9 cellular contexts compared by ENCODE assay signal in genomic region chr11:102810943-102811528, GRCh38. TPM values are rescaled to one million over a fixed set of nuclear protein-coding genes. Genes with fewer than 3 reads are reported as not detected.
DNase-seq lines count a peak whose midpoint lies in the region; ATAC-seq and TF ChIP-seq lines count a peak whose summit lies in the region.
"Had no signal": no experiment of that assay in that cellular context is flagged by ENCODE, and none has a peak within 500 bp of the region (broad histone marks: within the 10 kb centered on the region; RNA-seq: fewer than 3 reads in every experiment).

No MANE protein-coding gene starts in this region.

- H3K36me3 ChIP-seq in adipocyte (ENCODE audit: control insufficient read depth, insufficient read depth, low read length, severe bottlenecking) (no peaks in the 10 kb centered on the region), left lung (no peaks in the 10 kb centered on the region), ascending aorta (no peaks in the 10 kb centered on the region), thyroid gland (no peaks in the 10 kb centered on the region)

- DNase-seq in COR-L47 (lab: John Stamatoyannopoulos, UW): peak; percentile 24
- DNase-seq in HT-29 (ENCODE audit: low spot score): peak; percentile 62
- DNase-seq in adipocyte (ENCODE audit: low read depth): peak; percentile 63
- no peak for DNase-seq in left lung
- DNase-seq in ascending aorta (ENCODE audit: low spot score in 2 of 2): no peak
- no peak for DNase-seq in posterior vena cava (ENCODE audit: low spot score)
- DNase-seq in thyroid gland: no peak
- DNase-seq: effector CD8-positive, alpha-beta T cell had no signal

- H3K9me3 ChIP-seq in adipocyte (ENCODE audit: control insufficient read depth, low read length) (no peaks in the 10 kb centered on the region), left lung (no peaks in the 10 kb centered on the region), ascending aorta (no peaks in the 10 kb centered on the region), thyroid gland (no peaks in the 10 kb centered on the region)

- TF ChIP-seq CTCF in left lung (IDR thresholded peaks at IDR 0.05): peak; percentile 9 to 16
- TF ChIP-seq CTCF in ascending aorta (IDR thresholded peaks at IDR 0.05): peak in 1 of 3 experiments; percentile 18
- no peak for TF ChIP-seq CTCF in thyroid gland (IDR thresholded peaks at IDR 0.05)

- intact Hi-C loops in left lung (cut with DNase I): no loop called here
- intact Hi-C loops in ascending aorta (cut with DNase I): no loop called here
- intact Hi-C loops in posterior vena cava (cut with DNase I): no loop called here
- intact Hi-C loops in thyroid gland (cut with DNase I): no loop called here

- H3K4me1 ChIP-seq in adipocyte (ENCODE audit: control insufficient read depth, insufficient read depth, low read length) (no peaks in the 10 kb centered on the region), left lung (no peaks in the 10 kb centered on the region), ascending aorta (no peaks in the 10 kb centered on the region), thyroid gland (no peaks in the 10 kb centered on the region)

- ATAC-seq in left lung (peak; percentile 56), HG03460 (IDR thresholded peaks at IDR 0.05; ENCODE audit: unreplicated experiment) (no peak)

- no peak overlapping the region for H3K4me3 ChIP-seq in adipocyte (ENCODE audit: low read length)
- H3K4me3 ChIP-seq in left lung: no peak overlapping the region
- no peak overlapping the region for H3K4me3 ChIP-seq in ascending aorta
- no peak overlapping the region for H3K4me3 ChIP-seq in thyroid gland (replicated peaks in 1 of 3)

- H3K27ac ChIP-seq in left lung: no peak overlapping the region
- H3K27ac ChIP-seq in ascending aorta: no peak overlapping the region
- no peak overlapping the region for H3K27ac ChIP-seq in thyroid gland

- 7 to 12% methylated on average over 3 of the region's 3 CpGs for WGBS in thyroid gland, 2 donors

- no peaks in the 10 kb centered on the region for H3K27me3 ChIP-seq in adipocyte (replicated peaks; ENCODE audit: control insufficient read depth, insufficient read depth, low read length)
- no peaks in the 10 kb centered on the region for H3K27me3 ChIP-seq in left lung
- H3K27me3 ChIP-seq in ascending aorta: no peaks in the 10 kb centered on the region
- H3K27me3 ChIP-seq in thyroid gland: no peaks in the 10 kb centered on the region

- no peak for TF ChIP-seq POLR2A in thyroid gland (IDR thresholded peaks at IDR 0.05)

- no peak overlapping the region for H3K9ac ChIP-seq in adipocyte (ENCODE audit: low read length)

RNA-seq across cellular contexts. Expression of gene MMP1, which starts 13.1 kb away (rescaled TPM):
- total RNA-seq in HT-29 (2014; rRNA removed; shearing (Covaris generic)): not detected in 2 replicates
- total RNA-seq in left lung: 1 to 10 TPM; 1.8 to 9.5 TPM
- not detected for total RNA-seq in ascending aorta
- total RNA-seq in posterior vena cava: 1 to 10 TPM in 1 of 2 donors, under 1 TPM in 1; 0.46 to 1.4 TPM
- not detected for total RNA-seq in thyroid gland

RNA-seq across cellular contexts. Expression of gene MMP10, which starts 30.6 kb away (rescaled TPM):
- total RNA-seq in HT-29 (2014; rRNA removed; shearing (Covaris generic)): not detected in 2 replicates
- total RNA-seq in left lung: under 1 TPM; 0.55 to 0.71 TPM
- total RNA-seq in ascending aorta: not detected
- total RNA-seq in posterior vena cava: not detected
- not detected for total RNA-seq in thyroid gland

RNA-seq across cellular contexts. Expression of gene MMP3, which starts 32.4 kb away (rescaled TPM):
- not detected in 2 replicates for total RNA-seq in HT-29 (2014; rRNA removed; shearing (Covaris generic))
- total RNA-seq in left lung (1 to 10 TPM in 1 of 2 donors, not detected in 1; 1.5 TPM), ascending aorta (not detected), posterior vena cava (under 1 TPM; 0.14 to 0.60 TPM), thyroid gland (10 to 100 TPM in 1 of 4 donors, 1 to 10 TPM in 1, not detected in 2; 1.2 to 14.5 TPM)

Comparison
In these comparisons a context has a peak if more than half of its experiments do, and no peak if none do; other contexts are left out.
1. DNase-seq: peak in COR-L47 (single experiment), HT-29 (single experiment) and adipocyte (single experiment); none in left lung (0 of 2), ascending aorta (0 of 2), posterior vena cava (single experiment) and thyroid gland (0 of 2).
2. CTCF ChIP-seq: peak in left lung (2 of 2); none in thyroid gland (0 of 6).